Comparison of ENCODE assay signal across 8 cellular contexts in genomic region chrX:119482041-119482440, GRCh38. TPM values are rescaled to one million over a fixed set of nuclear protein-coding genes. Genes with fewer than 3 reads are reported as not detected.
A peak's percentile ranks its signal among the peaks of the same experiment; 100 is the strongest.
DNase-seq lines count a peak whose midpoint lies in the region; ATAC-seq, FAIRE-seq and TF ChIP-seq lines count a peak whose summit lies in the region.

No MANE protein-coding gene starts in this region.

- intact Hi-C loops in CD4-positive, alpha-beta memory T cell (cut with micrococcal nuclease) = loop anchor here (1.0 kb wide), 1 partner anchor 13 kb away; no protein-coding TSS in a partner anchor

- DNase-seq in CD4-positive, alpha-beta memory T cell = no peak
- DNase-seq in NCI-H2029 (lab: John Stamatoyannopoulos, UW) (no peak), H54 (ENCODE audit: insufficient read length, low spot score) (no peak), omental fat pad (ENCODE audit: low spot score) (no peak), SIG-M5 treated with dmso at 0.1 percent for 504 hours (lab: John Stamatoyannopoulos, UW; ENCODE audit: unreplicated experiment) (no peak)

- WGBS in ectodermal cell, 2 experiments = 92 to 93% methylated on average over 9 to 10 of the region's 10 CpGs

- H3K4me3 ChIP-seq in CD4-positive, alpha-beta memory T cell (ENCODE audit: low read length in 2 of 2) = peak overlapping the region; percentile 12 to 43
- H3K4me3 ChIP-seq in ectodermal cell (ENCODE audit: insufficient read depth, low read depth, low read length) (peak overlapping the region; percentile 25), neutrophil (ENCODE audit: low read depth in 1 of 2, low read length in 1 of 2) (peak overlapping the region; percentile 51 to 52)

- no peaks in the 10 kb centered on the region for H3K36me3 Mint-ChIP-seq in CD4-positive, alpha-beta memory T cell

- FAIRE-seq in H54 (lab: Jason Lieb, UNC) = no peak

- no peaks in the 10 kb centered on the region for H3K9me3 Mint-ChIP-seq in CD4-positive, alpha-beta memory T cell

- H3K27ac Mint-ChIP-seq in CD4-positive, alpha-beta memory T cell = peak overlapping the region in 4 of 7 donors; percentile 30 to 84 (median 83)

- H3K27me3 ChIP-seq in CD4-positive, alpha-beta memory T cell (ENCODE audit: insufficient read depth, low read length) = no peaks in the 10 kb centered on the region
- H3K27me3 ChIP-seq in ectodermal cell (ENCODE audit: control insufficient read depth, insufficient read depth, low read length, poor library complexity, severe bottlenecking) = peaks cover 15% of the 10 kb centered on the region
- H3K27me3 ChIP-seq in neutrophil = no peaks in the 10 kb centered on the region

- H3K36me3 ChIP-seq in CD4-positive, alpha-beta memory T cell (ENCODE audit: insufficient read depth, low read length) = no peaks in the 10 kb centered on the region
- H3K36me3 ChIP-seq in ectodermal cell (ENCODE audit: control insufficient read depth, insufficient read depth, low read length) = no peaks in the 10 kb centered on the region
- H3K36me3 ChIP-seq in neutrophil = no peaks in the 10 kb centered on the region

- peak; percentile 31 for ATAC-seq in HG03354 (IDR thresholded peaks at IDR 0.05; ENCODE audit: poor library complexity, severe bottlenecking, unreplicated experiment)
- no peak for ATAC-seq in omental fat pad (ENCODE audit: low FRiP score)

- TF ChIP-seq CTCF in neutrophil (IDR thresholded peaks at IDR 0.05) (no peak), omental fat pad (IDR thresholded peaks at IDR 0.05) (no peak)

- H3K4me1 Mint-ChIP-seq in CD4-positive, alpha-beta memory T cell = peaks cover 1 to 10% (median 7%) of the 10 kb centered on the region in 4 donors

- H3K4me1 ChIP-seq in CD4-positive, alpha-beta memory T cell (ENCODE audit: insufficient read depth, low read length) = peaks cover 5% of the 10 kb centered on the region
- H3K4me1 ChIP-seq in ectodermal cell (ENCODE audit: control insufficient read depth, insufficient read depth, low read length) = no peaks in the 10 kb centered on the region
- peaks cover 10 to 13% of the 10 kb centered on the region in 2 experiments for H3K4me1 ChIP-seq in neutrophil (ENCODE audit: control insufficient read depth in 1 of 2, insufficient read depth in 1 of 2, low read depth in 1 of 2, low read length in 1 of 2)

- no peak for TF ChIP-seq POLR2A in H54 (IDR thresholded peaks at IDR 0.05; ENCODE audit: low read depth, low read length)

- POLR2A ChIA-PET in CD4-positive, alpha-beta memory T cell (lab: Charles Lee; ENCODE audit: partially characterized antibody) = interaction anchor here (4.1 kb wide), 1 partner anchor 13 kb away, joined by 23 read pairs; the partner anchor contains the start of gene SLC25A5

- H3K27ac ChIP-seq in CD4-positive, alpha-beta memory T cell (ENCODE audit: low read depth, low read length) = peak overlapping the region; percentile 12
- H3K27ac ChIP-seq in ectodermal cell (ENCODE audit: insufficient read depth, low read depth, low read length, poor library complexity, severe bottlenecking) (no peak overlapping the region), neutrophil (no peak overlapping the region)

- H3K27me3 Mint-ChIP-seq in CD4-positive, alpha-beta memory T cell = no peaks in the 10 kb centered on the region

- H3K4me3 Mint-ChIP-seq in CD4-positive, alpha-beta memory T cell = peak overlapping the region in 7 of 8 donors; percentile 78 to 87 (median 85)

- H3K9me3 ChIP-seq in CD4-positive, alpha-beta memory T cell (ENCODE audit: control insufficient read depth in 1 of 2, low read length in 2 of 2) = no peaks in the 10 kb centered on the region
- H3K9me3 ChIP-seq in ectodermal cell (ENCODE audit: control insufficient read depth, low read length) (no peaks in the 10 kb centered on the region), neutrophil (no peaks in the 10 kb centered on the region)

- CTCF ChIA-PET in CD4-positive, alpha-beta memory T cell (lab: Charles Lee; ENCODE audit: partially characterized antibody) = interaction anchor here (1.0 to 7.5 kb wide), 11 partner anchors 8 to 448 kb away, joined by 3 to 56 read pairs (median 4); partner anchors contain the start of genes RPL39, SLC25A5 and SOWAHD

RNA-seq across cellular contexts. Expression of gene SLC25A5, which starts 13.8 kb away (rescaled TPM):
- total RNA-seq in CD4-positive, alpha-beta memory T cell = 10 to 100 TPM; 78.4 to 89.4 TPM
- 100 to 1,000 TPM; 216 to 328 TPM for polyA plus RNA-seq in CD4-positive, alpha-beta memory T cell
- 297 TPM for polyA plus RNA-seq in ectodermal cell (2013, experiment 1 of 4)
- 285 TPM for polyA plus RNA-seq in ectodermal cell (2013, experiment 2 of 4)
- polyA plus RNA-seq in ectodermal cell (2013, experiment 3 of 4) = 281 TPM
- polyA plus RNA-seq in ectodermal cell (2013, experiment 4 of 4) = 296 TPM
- 100 to 1,000 TPM; 115 to 215 (median 194) TPM for total RNA-seq in omental fat pad
